In the genomic region with DNA sequence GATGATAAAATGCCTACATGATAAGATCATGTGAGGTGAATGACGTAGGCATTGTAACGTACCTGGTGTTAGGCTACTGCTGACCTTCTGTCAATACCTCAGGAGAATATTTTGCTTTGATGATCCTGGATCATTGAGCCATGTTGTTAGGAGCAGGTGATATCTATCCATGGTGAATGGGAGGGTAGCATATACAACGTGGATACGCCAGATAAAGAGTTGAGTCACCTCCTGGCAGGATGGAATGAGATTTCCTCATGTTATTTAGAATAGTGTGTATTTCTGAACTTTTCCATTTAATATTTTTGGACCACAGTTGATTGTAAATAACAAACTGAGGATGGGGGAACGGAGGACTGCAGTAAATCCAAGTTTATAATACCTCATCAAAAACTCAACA, we compare ENCODE assay signal across 1 cellular context.
TF ChIP-seq lines count a peak whose summit lies in the region.

No MANE protein-coding gene starts in this region.

TF ChIP-seq in K562, 482 proteins besides CTCF, POLR2A, EP300 and RAD21:
- TF ChIP-seq CBFA2T3 (IDR thresholded peaks at IDR 0.05) (peak; percentile 30), RFX5 (IDR thresholded peaks at IDR 0.05; ENCODE audit: low read depth, low read length) (no peak), KAT2B (IDR thresholded peaks at IDR 0.05; ENCODE audit: low read depth, low read length) (no peak), ZC3H11A (IDR thresholded peaks at IDR 0.05; ENCODE audit: low read depth, low read length) (no peak), TOE1 (IDR thresholded peaks at IDR 0.05; ENCODE audit: borderline replicate concordance) (no peak), TOE1 (CRISPR knock-in tag; IDR thresholded peaks at IDR 0.05; ENCODE audit: borderline replicate concordance, low read depth) (no peak), FOSL1 (tag; conservative IDR thresholded peaks at IDR 0.05) (0 out of 2 replicates have a peak, but pooled peaks have one; percentile 20)
